Comparison of ENCODE assay signal across 8 cellular contexts in the genomic region with DNA sequence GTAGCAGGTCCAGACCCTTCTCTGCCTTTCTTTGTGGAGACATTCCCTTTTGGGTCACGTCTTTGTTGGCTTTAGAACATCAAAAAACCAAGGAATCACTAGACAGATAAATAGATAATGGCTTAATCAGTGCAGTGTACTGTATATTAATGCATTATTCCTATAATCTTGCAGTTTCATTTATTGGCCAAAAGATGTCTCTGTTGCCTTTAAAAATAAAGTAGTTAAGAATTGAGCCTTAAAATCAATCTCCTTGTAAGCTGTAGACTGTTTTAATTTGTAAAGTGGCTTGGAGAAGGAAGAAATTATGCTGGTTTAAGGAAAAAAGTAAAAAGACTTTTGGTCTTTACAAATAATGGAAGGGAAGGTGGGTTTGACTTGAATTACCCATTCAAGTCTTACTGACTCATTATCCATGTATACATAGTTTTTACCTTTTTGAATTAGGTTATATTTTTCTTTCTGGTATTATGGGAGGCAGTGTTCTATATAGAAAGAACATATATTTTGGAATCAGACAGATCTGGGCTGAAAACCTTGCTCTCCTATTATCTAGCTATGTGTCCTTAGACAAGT.
DNase-seq lines count a peak whose midpoint lies in the region; ATAC-seq and TF ChIP-seq lines count a peak whose summit lies in the region.

No MANE protein-coding gene starts in this region.

- H3K4me2 ChIP-seq in hepatocyte = no peak overlapping the region

- H2AFZ ChIP-seq in hepatocyte = no peak overlapping the region

- no peaks in the 10 kb centered on the region for H4K20me1 ChIP-seq in hepatocyte (ENCODE audit: insufficient read depth, poor library complexity, severe bottlenecking)

- TF ChIP-seq POLR2A in vagina (IDR thresholded peaks at IDR 0.05) = no peak

- H3K27me3 ChIP-seq in hepatocyte (no peaks in the 10 kb centered on the region), vagina (no peaks in the 10 kb centered on the region)

- no peaks in the 10 kb centered on the region for H3K9me2 ChIP-seq in hepatocyte (replicated peaks; ENCODE audit: insufficient read depth)

- DNase-seq in AG20443 (ENCODE audit: low spot score) (peak; percentile 38), HCEC 1CT (peak; percentile 41), SW480 (ENCODE audit: low spot score) (peak; percentile 46), hepatocyte (ENCODE audit: low spot score) (no peak), vagina (ENCODE audit: extremely low spot score in 2 of 2) (no peak)

- WGBS in hepatocyte (ENCODE audit: low lambda C conversion rate, missing lambda C conversion rate) = 48% methylated on average over 1 of the region's 1 CpG

- ATAC-seq in HG02884 (IDR thresholded peaks at IDR 0.05; ENCODE audit: unreplicated experiment) = no peak
- no peak for ATAC-seq in GM19328 (IDR thresholded peaks at IDR 0.05; ENCODE audit: unreplicated experiment)
- no peak for ATAC-seq in HG02610 (IDR thresholded peaks at IDR 0.05; ENCODE audit: unreplicated experiment)

- intact Hi-C loops in vagina (cut with DNase I) = loop anchor here (10.0 kb wide), 4 partner anchors 130 to 340 kb away; partner anchors contain the start of gene DHRS3

- H3K4me1 ChIP-seq in hepatocyte (ENCODE audit: insufficient read depth) (peaks cover 13% of the 10 kb centered on the region), vagina (peaks cover 27% of the 10 kb centered on the region)

- no peaks in the 10 kb centered on the region for H3K79me2 ChIP-seq in hepatocyte

- peak; percentile 68 for TF ChIP-seq CTCF in hepatocyte (IDR thresholded peaks at IDR 0.05; ENCODE audit: poor library complexity)
- peak in 1 of 3 experiments; percentile 41 for TF ChIP-seq CTCF in vagina (IDR thresholded peaks at IDR 0.05)

- no peaks in the 10 kb centered on the region for H3K36me3 ChIP-seq in hepatocyte (replicated peaks; ENCODE audit: insufficient read depth, low read depth)
- H3K36me3 ChIP-seq in vagina = peaks cover 0 to 52% of the 10 kb centered on the region in 2 donors

- H3K27ac ChIP-seq in hepatocyte (peak overlapping the region; percentile 63), vagina (peak overlapping the region; percentile 62)

- H3K4me3 ChIP-seq in hepatocyte (no peak overlapping the region), vagina (no peak overlapping the region)

- H3K9me3 ChIP-seq in hepatocyte (ENCODE audit: low read depth) (no peaks in the 10 kb centered on the region), vagina (no peaks in the 10 kb centered on the region)

Comparison
In these comparisons a context has a peak if more than half of its experiments do, and no peak if none do; other contexts are left out.
1. DNase-seq: peak in AG20443 (single experiment), HCEC 1CT (single experiment) and SW480 (single experiment); none in hepatocyte (single experiment) and vagina (0 of 2).